ENCODE assay signal across 1 cellular context in genomic region chr6:119148102-119148824, GRCh38.
TF ChIP-seq lines count a peak whose summit lies in the region.

No MANE protein-coding gene starts in this region.

TF ChIP-seq in H1, 55 proteins besides CTCF, POLR2A, EP300 and RAD21 (continued from another document):
- TF ChIP-seq CHD7 (IDR thresholded peaks at IDR 0.05; ENCODE audit: insufficient replicate concordance, low read length), result no peak
- TF ChIP-seq SP1 (IDR thresholded peaks at IDR 0.05; ENCODE audit: low read depth, low read length), result no peak
- no peak for TF ChIP-seq TCF12 (IDR thresholded peaks at IDR 0.05; ENCODE audit: low read depth, low read length)
- no peak for TF ChIP-seq SIX5 (IDR thresholded peaks at IDR 0.05; ENCODE audit: low read depth, low read length)
TF ChIP-seq in H1: peak in this region for 0.
